ENCODE assay signal across 14 cellular contexts in the genomic region with DNA sequence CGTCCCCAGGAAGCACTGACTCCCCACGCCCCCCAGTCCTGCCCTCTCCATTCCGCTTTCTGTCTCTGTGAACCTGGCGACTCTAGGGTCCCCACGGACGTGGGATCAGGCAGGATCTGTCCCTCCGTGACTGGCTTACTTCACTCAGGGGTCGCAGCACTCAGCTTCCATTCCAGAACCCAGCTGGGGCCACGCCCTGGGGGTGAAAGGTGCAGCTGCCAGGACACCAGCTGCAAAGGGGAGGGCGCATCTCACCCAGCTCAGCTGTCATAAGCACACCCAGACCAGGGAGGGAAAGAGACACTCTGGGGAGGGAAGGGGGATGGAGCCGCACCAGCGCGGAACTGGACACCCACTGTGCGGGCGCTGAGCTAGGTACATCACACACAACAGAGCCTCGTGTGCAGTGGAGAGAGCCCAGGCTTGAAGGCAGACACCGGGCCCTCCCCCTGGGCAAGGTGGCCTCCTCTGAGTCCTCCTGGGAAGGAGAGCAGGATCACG. TPM values are rescaled to one million over a fixed set of nuclear protein-coding genes. Genes with fewer than 3 reads are reported as not detected.
DNase-seq lines count a peak whose midpoint lies in the region; ATAC-seq and TF ChIP-seq lines count a peak whose summit lies in the region.
"Had no signal": no experiment of that assay in that cellular context is flagged by ENCODE, and none has a peak within 500 bp of the region (broad histone marks: within the 10 kb centered on the region; RNA-seq: fewer than 3 reads in every experiment).

No MANE protein-coding gene starts in this region.

- DNase-seq in right cardiac atrium (peak in 2 of 3 donors; percentile 22 to 42), right atrium auricular region (ENCODE audit: low spot score) (no peak), NCI-H524 treated with DMSO at 0.1 percent for 48 hours (lab: John Stamatoyannopoulos, UW) (peak; percentile 30), iPS-NIHi11 (ENCODE audit: low spot score) (peak; percentile 22), Peyer's patch (no peak)
- DNase-seq in activated CD4-positive, CD25-positive, alpha-beta regulatory T cell (lab: John Stamatoyannopoulos, UW) = no peak
- no peak for DNase-seq in activated naive CD4-positive, alpha-beta T cell treated with anti-CD3 and anti-CD28 coated beads for 36 hours
- DNase-seq: activated CD4-positive, alpha-beta T cell treated with anti-CD3 and anti-CD28 coated beads for 1 hour; foreskin keratinocyte; naive thymus-derived CD4-positive, alpha-beta T cell had no signal

- no peaks in the 10 kb centered on the region for H3K27me3 ChIP-seq in right cardiac atrium (ENCODE audit: control insufficient read depth, insufficient read depth)
- no peaks in the 10 kb centered on the region for H3K27me3 ChIP-seq in right atrium auricular region
- no peaks in the 10 kb centered on the region for H3K27me3 ChIP-seq in Peyer's patch
- H3K27me3 ChIP-seq: foreskin keratinocyte had no signal

- 87% methylated on average over 18 of the region's 18 CpGs for WGBS in right cardiac atrium

- peaks cover 18% of the 10 kb centered on the region for H3K36me3 Mint-ChIP-seq in activated naive CD4-positive, alpha-beta T cell treated with anti-CD3 and anti-CD28 coated beads for 36 hours (ENCODE audit: low read depth)

- H3K4me1 ChIP-seq in right cardiac atrium (ENCODE audit: control insufficient read depth, insufficient read depth, low read length) = no peaks in the 10 kb centered on the region
- H3K4me1 ChIP-seq in right atrium auricular region = peaks cover 0 to 7% of the 10 kb centered on the region in 2 donors
- peaks cover 0 to 4% (median 2%) of the 10 kb centered on the region in 4 donors for H3K4me1 ChIP-seq in Peyer's patch
- H3K4me1 ChIP-seq: foreskin keratinocyte had no signal

- H3K27ac ChIP-seq in right cardiac atrium (ENCODE audit: low read length) (no peak overlapping the region), right atrium auricular region (no peak overlapping the region), Peyer's patch (no peak overlapping the region)
- H3K27ac ChIP-seq: foreskin keratinocyte had no signal

- no peaks in the 10 kb centered on the region for H3K9me3 Mint-ChIP-seq in activated naive CD4-positive, alpha-beta T cell treated with anti-CD3 and anti-CD28 coated beads for 36 hours
- H3K9me3 Mint-ChIP-seq: IgD-negative memory B cell; naive thymus-derived CD4-positive, alpha-beta T cell had no signal

- intact Hi-C loops in right cardiac atrium (cut with DNase I) = no loop called here
- intact Hi-C loops in activated naive CD4-positive, alpha-beta T cell treated with anti-CD3 and anti-CD28 coated beads for 36 hours (cut with micrococcal nuclease) = no loop called here

- peaks cover 13% of the 10 kb centered on the region for H3K4me1 Mint-ChIP-seq in activated naive CD4-positive, alpha-beta T cell treated with anti-CD3 and anti-CD28 coated beads for 36 hours (ENCODE audit: low read depth)

- no peak for ATAC-seq in right cardiac atrium
- no peak for ATAC-seq in HG02623 (IDR thresholded peaks at IDR 0.05; ENCODE audit: unreplicated experiment)
- ATAC-seq: foreskin keratinocyte; naive thymus-derived CD4-positive, alpha-beta T cell had no signal

- CTCF ChIA-PET in activated naive CD4-positive, alpha-beta T cell treated with anti-CD3 and anti-CD28 coated beads for 36 hours (lab: Charles Lee) = interaction anchor here (0.6 to 1.3 kb wide), 4 partner anchors 22 to 454 kb away, joined by 3 to 5 read pairs (median 3); no protein-coding TSS in a partner anchor

- TF ChIP-seq POLR2A in Peyer's patch (IDR thresholded peaks at IDR 0.05) = no peak

- no peak overlapping the region for H3K4me3 Mint-ChIP-seq in activated naive CD4-positive, alpha-beta T cell treated with anti-CD3 and anti-CD28 coated beads for 36 hours

- no peak overlapping the region for H3K27ac Mint-ChIP-seq in activated naive CD4-positive, alpha-beta T cell treated with anti-CD3 and anti-CD28 coated beads for 36 hours
- H3K27ac Mint-ChIP-seq: IgD-negative memory B cell; naive thymus-derived CD4-positive, alpha-beta T cell had no signal

- H3K36me3 ChIP-seq in right atrium auricular region (peaks cover 31% of the 10 kb centered on the region), Peyer's patch (peaks cover 0 to 24% (median 0%) of the 10 kb centered on the region in 3 donors)

- H3K27me3 Mint-ChIP-seq in activated naive CD4-positive, alpha-beta T cell treated with anti-CD3 and anti-CD28 coated beads for 36 hours (ENCODE audit: low read depth) = no peaks in the 10 kb centered on the region
- H3K27me3 Mint-ChIP-seq: naive thymus-derived CD4-positive, alpha-beta T cell had no signal

- H3K4me3 ChIP-seq in right cardiac atrium (ENCODE audit: low read length) = no peak overlapping the region
- H3K4me3 ChIP-seq in right atrium auricular region = no peak overlapping the region
- no peak overlapping the region for H3K4me3 ChIP-seq in Peyer's patch

- no peaks in the 10 kb centered on the region for H3K9me3 ChIP-seq in right cardiac atrium (ENCODE audit: control insufficient read depth, low read length)
- H3K9me3 ChIP-seq in right atrium auricular region = no peaks in the 10 kb centered on the region
- H3K9me3 ChIP-seq in Peyer's patch = no peaks in the 10 kb centered on the region

- TF ChIP-seq CTCF in right atrium auricular region (IDR thresholded peaks at IDR 0.05) (no peak), Peyer's patch (IDR thresholded peaks at IDR 0.05) (no peak)

RNA-seq across cellular contexts. Expression of gene HEXD, which starts 18.5 kb away (rescaled TPM):
- total RNA-seq in right cardiac atrium (10 to 100 TPM; 13.6 to 24.4 (median 18.7) TPM), right atrium auricular region (10 to 100 TPM; 11.3 to 15.6 TPM), Peyer's patch (100 to 1,000 TPM in 1 of 4 donors, 10 to 100 TPM in 3; 42.7 to 128 (median 80.5) TPM)
- polyA plus RNA-seq in right cardiac atrium = 22.5 TPM
- total RNA-seq in activated naive CD4-positive, alpha-beta T cell treated with anti-CD3 and anti-CD28 coated beads for 36 hours = 10 to 100 TPM; 22.4 to 26.3 TPM

RNA-seq across cellular contexts. Expression of gene OGFOD3, which starts 18.7 kb away (rescaled TPM):
- total RNA-seq in right cardiac atrium (10 to 100 TPM; 27.9 to 34.0 (median 30.5) TPM), right atrium auricular region (10 to 100 TPM; 26.4 to 32.4 TPM), Peyer's patch (10 to 100 TPM; 12.4 to 30.1 (median 24.0) TPM)
- 28.9 TPM for polyA plus RNA-seq in right cardiac atrium
- total RNA-seq in activated naive CD4-positive, alpha-beta T cell treated with anti-CD3 and anti-CD28 coated beads for 36 hours = 10 to 100 TPM; 31.1 to 32.9 TPM

RNA-seq across cellular contexts. Expression of gene UTS2R, which starts 28.1 kb away (rescaled TPM):
- 1 to 10 TPM; 2.3 to 7.5 (median 4.6) TPM for total RNA-seq in right cardiac atrium
- 1.0 TPM for polyA plus RNA-seq in right cardiac atrium
- 10 to 100 TPM in 1 of 2 donors, under 1 TPM in 1; 0.44 to 16.9 TPM for total RNA-seq in right atrium auricular region
- total RNA-seq in Peyer's patch = not detected
- not detected for total RNA-seq in activated naive CD4-positive, alpha-beta T cell treated with anti-CD3 and anti-CD28 coated beads for 36 hours
- total RNA-seq: dermis blood vessel endothelial cell; foreskin keratinocyte; kidney epithelial cell; naive thymus-derived CD4-positive, alpha-beta T cell had no signal
- polyA plus RNA-seq: foreskin keratinocyte; IgD-negative memory B cell; naive thymus-derived CD4-positive, alpha-beta T cell had no signal

RNA-seq across cellular contexts. Expression of gene TEX19, which starts 40.6 kb away (rescaled TPM):
- total RNA-seq in right cardiac atrium = not detected
- polyA plus RNA-seq in right cardiac atrium = not detected
- not detected for total RNA-seq in right atrium auricular region
- not detected for total RNA-seq in Peyer's patch
- total RNA-seq in activated naive CD4-positive, alpha-beta T cell treated with anti-CD3 and anti-CD28 coated beads for 36 hours = under 1 TPM in 1 of 2 experiments, not detected in 1; 0.21 TPM
- total RNA-seq: dermis blood vessel endothelial cell; kidney epithelial cell; naive thymus-derived CD4-positive, alpha-beta T cell had no signal
- polyA plus RNA-seq: naive thymus-derived CD4-positive, alpha-beta T cell had no signal

RNA-seq across cellular contexts. Expression of gene CYBC1, which starts 50.9 kb away (rescaled TPM):
- total RNA-seq in right cardiac atrium (10 to 100 TPM; 31.0 to 34.7 (median 33.5) TPM), right atrium auricular region (10 to 100 TPM; 14.9 to 34.9 TPM), Peyer's patch (100 to 1,000 TPM in 1 of 4 donors, 10 to 100 TPM in 3; 79.2 to 103 (median 88.0) TPM)
- 20.8 TPM for polyA plus RNA-seq in right cardiac atrium
- total RNA-seq in activated naive CD4-positive, alpha-beta T cell treated with anti-CD3 and anti-CD28 coated beads for 36 hours = 100 to 1,000 TPM; 292 to 294 TPM

Comparison
In these comparisons a context has a peak if more than half of its experiments do, and no peak if none do; other contexts are left out.
1. DNase-seq: peak in right cardiac atrium (2 of 3), NCI-H524 treated with DMSO at 0.1 percent for 48 hours (single experiment) and iPS-NIHi11 (single experiment); none in right atrium auricular region (single experiment), activated CD4-positive, CD25-positive, alpha-beta regulatory T cell (0 of 4), Peyer's patch (0 of 3) and activated naive CD4-positive, alpha-beta T cell treated with anti-CD3 and anti-CD28 coated beads for 36 hours (single experiment).